ENCODE assay signal across 1 cellular context in genomic region chr3:195153121-195153520, GRCh38.
TF ChIP-seq lines count a peak whose summit lies in the region.

No MANE protein-coding gene starts in this region.

TF ChIP-seq in IMR-90, 13 proteins besides CTCF, POLR2A, EP300 and RAD21 (continued from another document):
- TF ChIP-seq CEBPB (IDR thresholded peaks at IDR 0.05; ENCODE audit: low read depth, low read length) (no peak), SMC3 (IDR thresholded peaks at IDR 0.05; ENCODE audit: low read depth, low read length) (no peak), RCOR1 (IDR thresholded peaks at IDR 0.05; ENCODE audit: insufficient replicate concordance, low read length) (no peak), FOS (IDR thresholded peaks at IDR 0.05; ENCODE audit: low read depth, low read length) (no peak)
TF ChIP-seq in IMR-90: peak in this region for 0.
